In the genomic region with DNA sequence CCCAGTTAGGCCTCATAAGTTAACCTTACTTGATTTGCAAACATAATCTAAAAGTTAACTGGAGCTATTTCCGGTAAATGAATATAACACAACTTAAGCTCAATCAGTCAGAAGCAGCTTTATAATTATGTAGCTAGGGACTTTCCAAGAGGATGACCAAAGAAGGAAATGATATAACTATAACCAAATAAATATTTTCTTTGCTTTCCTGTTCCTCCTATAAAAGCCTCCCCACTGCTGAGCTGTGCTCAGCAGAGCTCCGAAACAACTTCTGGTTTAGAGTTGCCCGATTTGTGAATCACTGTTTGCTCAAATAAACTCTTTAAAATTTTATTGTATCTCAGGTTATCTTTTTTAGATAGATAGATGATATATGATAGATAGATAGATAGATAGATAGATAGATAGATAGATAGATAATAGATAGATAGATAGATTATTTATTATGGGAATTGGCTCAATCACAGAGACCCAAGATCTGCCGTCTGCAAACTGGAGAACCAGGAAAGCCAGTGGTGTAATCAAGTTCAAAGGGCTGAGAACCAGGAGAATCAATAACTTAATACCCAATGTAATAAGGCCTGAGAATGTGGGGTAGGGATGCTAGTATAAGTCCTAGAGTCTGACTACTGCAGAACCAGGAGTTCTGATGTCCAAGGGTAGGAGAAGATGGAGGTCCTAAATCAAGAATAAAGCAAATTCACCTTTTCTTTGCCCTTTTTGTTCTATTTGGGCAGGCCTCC, we compare ENCODE assay signal across 20 cellular contexts. TPM values are rescaled to one million over a fixed set of nuclear protein-coding genes. Genes with fewer than 3 reads are reported as not detected.
DNase-seq lines count a peak whose midpoint lies in the region; ATAC-seq, FAIRE-seq and TF ChIP-seq lines count a peak whose summit lies in the region.
"Had no signal": no experiment of that assay in that cellular context is flagged by ENCODE, and none has a peak within 500 bp of the region (broad histone marks: within the 10 kb centered on the region; RNA-seq: fewer than 3 reads in every experiment).

No MANE protein-coding gene starts in this region.

- CTCF ChIA-PET in HepG2 (lab: Yijun Ruan, JAX; ENCODE audit: low intra/inter-chr PET ratio, low total read pairs), result no interaction called here
- CTCF ChIA-PET in CD4-positive, alpha-beta T cell (lab: Charles Lee), result no interaction called here

- no peak overlapping the region for H3K27ac ChIP-seq in liver (ENCODE audit: low read depth in 1 of 2, low read length in 2 of 2)
- H3K27ac ChIP-seq in HepG2 (ENCODE audit: extremely low read length, insufficient read depth, low read length), result no peak overlapping the region
- no peak overlapping the region for H3K27ac ChIP-seq in right lobe of liver
- H3K27ac ChIP-seq in CD4-positive, alpha-beta T cell (ENCODE audit: low read depth, low read length), result no peak overlapping the region
- H3K27ac ChIP-seq: 22Rv1, A549, BLaER1 had no signal

- H3K4me3 ChIP-seq in liver (ENCODE audit: low read depth in 1 of 3, low read length in 3 of 3) (no peak overlapping the region), HepG2 (replicated peaks in 1 of 3; ENCODE audit: insufficient read depth in 1 of 3, low read depth in 2 of 3, low read length in 3 of 3) (no peak overlapping the region), right lobe of liver (no peak overlapping the region)
- H3K4me3 ChIP-seq: A549, BLaER1, GM12878 had no signal

- H3K4me1 ChIP-seq in liver (ENCODE audit: control insufficient read depth in 4 of 4, insufficient read depth in 4 of 4, low read length in 3 of 4) (peaks cover 0 to 8% (median 3%) of the 10 kb centered on the region in 4 donors), HepG2 (ENCODE audit: insufficient read depth, low read length) (no peaks in the 10 kb centered on the region), right lobe of liver (peaks cover 0 to 15% (median 4%) of the 10 kb centered on the region in 4 donors)
- H3K4me1 ChIP-seq: BLaER1 had no signal

- no peak overlapping the region for H3K9ac ChIP-seq in liver (ENCODE audit: low read depth in 1 of 2, low read length in 2 of 2)
- H3K9ac ChIP-seq in HepG2 (ENCODE audit: insufficient read depth, low read depth, low read length), result no peak overlapping the region
- H3K9ac ChIP-seq: BLaER1 had no signal

- FAIRE-seq in HepG2 (lab: Jason Lieb, UNC), result no peak
- FAIRE-seq: A549, GM12878 had no signal

- TF ChIP-seq RAD21 in liver (IDR thresholded peaks at IDR 0.05) (no peak), HepG2 (CRISPR knock-in tag; IDR thresholded peaks at IDR 0.05) (no peak)

- TF ChIP-seq POLR2A in HepG2 (IDR thresholded peaks at IDR 0.05; ENCODE audit: insufficient read depth in 1 of 2, low read depth in 2 of 2, low read length in 2 of 2), result no peak
- TF ChIP-seq POLR2A in right lobe of liver (IDR thresholded peaks at IDR 0.05), result no peak

- BruUV-seq in HepG2 (replicated peaks; lab: Mats Ljungman, UMichigan), result no TSS peak

- H3K4me3 Mint-ChIP-seq in CD4-positive, alpha-beta T cell, result no peak overlapping the region
- H3K4me3 Mint-ChIP-seq: CD14-positive monocyte; CD8-positive, alpha-beta T cell; HFFc6 had no signal

- H3K36me3 ChIP-seq in liver (ENCODE audit: control insufficient read depth in 4 of 4, insufficient read depth in 3 of 4, low read depth in 1 of 4, low read length in 3 of 4) (peaks cover 0 to 4% (median 0%) of the 10 kb centered on the region in 4 donors), HepG2 (replicated peaks in 1 of 2; ENCODE audit: control insufficient read depth in 1 of 2, insufficient read depth in 2 of 2, low read length in 2 of 2) (no peaks in the 10 kb centered on the region; a peak in 1 of 5 replicates), right lobe of liver (no peaks in the 10 kb centered on the region)

- ATAC-seq in HepG2 (no peak), right lobe of liver (peak; percentile 54 to 82 (median 72))
- no peak for ATAC-seq in CD4-positive, alpha-beta T cell (ENCODE audit: poor library complexity)
- ATAC-seq: A549; CD8-positive, alpha-beta T cell; GM12878; HCT116 had no signal

- POLR2A ChIA-PET in HepG2 (lab: Yijun Ruan, JAX), result no interaction called here
- POLR2A ChIA-PET in CD4-positive, alpha-beta T cell (lab: Charles Lee), result no interaction called here

- 77% methylated on average over 4 of the region's 4 CpGs for WGBS in liver
- 96% methylated on average over 4 of the region's 4 CpGs for WGBS in HepG2 (ENCODE audit: low lambda C conversion rate)
- 69% methylated on average over 4 of the region's 4 CpGs for WGBS in right lobe of liver (ENCODE audit: insufficient coverage, low coverage, low lambda C conversion rate, missing lambda C conversion rate)

- H3K9me3 ChIP-seq in liver (ENCODE audit: control insufficient read depth in 4 of 4, low read length in 3 of 4), result no peaks in the 10 kb centered on the region
- no peaks in the 10 kb centered on the region for H3K9me3 ChIP-seq in HepG2 (ENCODE audit: low read length)
- H3K9me3 ChIP-seq in right lobe of liver, result no peaks in the 10 kb centered on the region
- no peaks in the 10 kb centered on the region for H3K9me3 ChIP-seq in CD4-positive, alpha-beta T cell (ENCODE audit: control insufficient read depth, low read length)
- H3K9me3 ChIP-seq: A549, BLaER1 had no signal

- no peaks in the 10 kb centered on the region for H4K20me1 ChIP-seq in HepG2 (ENCODE audit: insufficient read depth, low read length)
- H4K20me1 ChIP-seq: BLaER1 had no signal

- no peak overlapping the region for H2AFZ ChIP-seq in HepG2 (ENCODE audit: low read length)

- in situ Hi-C loops in HepG2 (cut with HindIII; ENCODE audit: extremely low pct_ligation_motif_present, low pct_unique_long_range_greater_than_20kb), result no loop called here

- H3K36me3 Mint-ChIP-seq in CD4-positive, alpha-beta T cell (ENCODE audit: low read depth), result peaks cover 59% of the 10 kb centered on the region

- DNase-seq in HepG2 (ENCODE audit: low spot score) (no peak), dermis blood vessel endothelial cell (peak; percentile 44), right lobe of liver (no peak), midbrain (lab: John Stamatoyannopoulos, UW) (no peak), NAMALWA (ENCODE audit: low spot score) (no peak)
- DNase-seq in CD4-positive, alpha-beta T cell, result no peak
- DNase-seq: Calu3; CD8-positive, alpha-beta T cell; DND-41; EL; GOT3; H7; HFFc6 had no signal

- intact Hi-C loops in HepG2 (cut with micrococcal nuclease; ENCODE audit: unreplicated experiment) (no loop called here), right lobe of liver (cut with DNase I) (no loop called here)
- intact Hi-C loops in CD4-positive, alpha-beta T cell (cut with DNase I, micrococcal nuclease), result no loop called here

- H3K79me2 ChIP-seq in HepG2 (ENCODE audit: insufficient read depth, low read length), result no peaks in the 10 kb centered on the region

- no peak overlapping the region for H3K4me2 ChIP-seq in HepG2 (ENCODE audit: low read depth, low read length)
- H3K4me2 ChIP-seq: A549, BLaER1 had no signal

- H3K27me3 ChIP-seq in liver (ENCODE audit: control insufficient read depth in 4 of 4, insufficient read depth in 4 of 4, low read length in 3 of 4) (no peaks in the 10 kb centered on the region), HepG2 (ENCODE audit: control insufficient read depth in 1 of 2, insufficient read depth in 2 of 2, low read length in 2 of 2) (no peaks in the 10 kb centered on the region), right lobe of liver (no peaks in the 10 kb centered on the region)
- no peaks in the 10 kb centered on the region for H3K27me3 ChIP-seq in CD4-positive, alpha-beta T cell (ENCODE audit: control insufficient read depth, insufficient read depth, low read length)
- H3K27me3 ChIP-seq: BLaER1 had no signal

- H3K27me3 Mint-ChIP-seq in CD4-positive, alpha-beta T cell, result no peaks in the 10 kb centered on the region

- H3K9me3 Mint-ChIP-seq in CD4-positive, alpha-beta T cell, result no peaks in the 10 kb centered on the region
- H3K9me3 Mint-ChIP-seq: CD8-positive, alpha-beta T cell; HFFc6 had no signal

- H3K27ac Mint-ChIP-seq in CD4-positive, alpha-beta T cell, result no peak overlapping the region
- H3K27ac Mint-ChIP-seq: CD14-positive monocyte; CD8-positive, alpha-beta T cell; HFFc6 had no signal

- no peak for TF ChIP-seq CTCF in liver (IDR thresholded peaks at IDR 0.05; ENCODE audit: low read depth, low read length, missing input control)
- TF ChIP-seq CTCF in HepG2 (CRISPR knock-in tag; IDR thresholded peaks at IDR 0.05), result no peak
- no peak for TF ChIP-seq CTCF in right lobe of liver (IDR thresholded peaks at IDR 0.05)
- no peak for TF ChIP-seq CTCF in CD4-positive, alpha-beta T cell (IDR thresholded peaks at IDR 0.05)

- TF ChIP-seq EP300 in HepG2 (IDR thresholded peaks at IDR 0.05; ENCODE audit: low read depth in 2 of 2, low read length in 2 of 2) (no peak), HepG2 (CRISPR knock-in tag; IDR thresholded peaks at IDR 0.05; ENCODE audit: borderline replicate concordance) (no peak)

- H3K4me1 Mint-ChIP-seq in CD4-positive, alpha-beta T cell (ENCODE audit: low read depth), result no peaks in the 10 kb centered on the region
- H3K4me1 Mint-ChIP-seq: CD14-positive monocyte had no signal

RNA-seq across cellular contexts. Expression of a gene that starts 19.4 kb away (rescaled TPM):
- total RNA-seq in liver (10 to 100 TPM; 11.0 to 14.2 TPM), HepG2 (2016; rRNA removed; fragmentation: Illumina TruSeq; extraction: Trizol) (8.0 and 15.0 TPM in 2 replicates), dermis blood vessel endothelial cell (9.2 and 12.3 TPM in 2 replicates), right lobe of liver (1 to 10 TPM; 7.2 to 9.9 (median 8.2) TPM)
- polyA plus RNA-seq in liver (1 to 10 TPM; 3.9 to 6.2 TPM), HepG2 (2011; rRNA removed) (17.7 and 22.1 TPM in 2 replicates)
- 9.7 and 9.9 TPM in 2 replicates for total RNA-seq in HepG2 (2016; cell fraction: cytosol; rRNA removed; fragmentation: Illumina TruSeq; extraction: Trizol; ENCODE audit: low read depth)
- 8.7 and 15.8 TPM in 2 replicates for total RNA-seq in HepG2 (2016; cell fraction: insoluble cytoplasmic fraction; rRNA removed; fragmentation: Illumina TruSeq; extraction: Trizol)
- total RNA-seq in HepG2 (2016; cell fraction: membrane; rRNA removed; fragmentation: Illumina TruSeq; extraction: Trizol), result 6.7 and 8.5 TPM in 2 replicates
- 49.2 and 49.6 TPM in 2 replicates for total RNA-seq in HepG2 (2016; cell fraction: nucleus; rRNA removed; fragmentation: Illumina TruSeq; extraction: Trizol)
- polyA plus RNA-seq in HepG2 (2011; cell fraction: cytosol; rRNA removed), result 5.8 and 9.4 TPM in 2 replicates
- 19.8 and 25.6 TPM in 2 replicates for polyA plus RNA-seq in HepG2 (2011; cell fraction: nucleus; rRNA removed)
- 13.4 and 14.6 TPM in 2 replicates for polyA plus RNA-seq in HepG2 (2012)
- 1.2 and 1.4 TPM in 2 replicates for polyA plus RNA-seq in HepG2 (2016; cell fraction: cytosol; fragmentation: Illumina TruSeq; extraction: Trizol; ENCODE audit: low read depth)
- 6.3 and 6.6 TPM in 2 replicates for polyA plus RNA-seq in HepG2 (2016; cell fraction: insoluble cytoplasmic fraction; fragmentation: Illumina TruSeq; extraction: Trizol; ENCODE audit: low read depth)
- polyA plus RNA-seq in HepG2 (2016; cell fraction: membrane; fragmentation: Illumina TruSeq; extraction: Trizol; ENCODE audit: low read depth), result 2.5 and 3.1 TPM in 2 replicates
- 38.8 and 40.8 TPM in 2 replicates for polyA plus RNA-seq in HepG2 (2016; cell fraction: nucleus; fragmentation: Illumina TruSeq; extraction: Trizol; ENCODE audit: insufficient read depth, low read depth)
- polyA minus RNA-seq in HepG2 (2011; rRNA and poly(A)+ RNA removed; ENCODE audit: low replicate concordance), result 26.3 and 35.5 TPM in 2 replicates
- polyA minus RNA-seq in HepG2 (2011; cell fraction: cytosol; rRNA and poly(A)+ RNA removed), result 10.4 and 10.7 TPM in 2 replicates
- polyA minus RNA-seq in HepG2 (2011; cell fraction: nucleus; rRNA and poly(A)+ RNA removed), result 140 and 151 TPM in 2 replicates
- total RNA-seq in CD4-positive, alpha-beta T cell, result 10 to 100 TPM; 16.7 to 19.6 TPM

Comparison
In these comparisons a context has a peak if more than half of its experiments do, and no peak if none do; other contexts are left out.
1. ATAC-seq: peak in right lobe of liver (4 of 4); none in HepG2 (single experiment) and CD4-positive, alpha-beta T cell (single experiment).